Comparison of ENCODE assay signal across 8 cellular contexts in genomic region chr9:33163433-33164137, GRCh38. TPM values are rescaled to one million over a fixed set of nuclear protein-coding genes. Genes with fewer than 3 reads are reported as not detected.
A peak's percentile ranks its signal among the peaks of the same experiment; 100 is the strongest.
DNase-seq lines count a peak whose midpoint lies in the region; ATAC-seq, FAIRE-seq and TF ChIP-seq lines count a peak whose summit lies in the region.

No MANE protein-coding gene starts in this region.

- CTCF ChIA-PET in activated CD4-positive, alpha-beta memory T cell treated with anti-CD3 and anti-CD28 coated beads, Interleukin-2, amount 10 ng/mL, durations not matched to agents 7 days and 5 days (lab: Charles Lee) = no interaction called here

- H3K9me3 Mint-ChIP-seq in activated CD4-positive, alpha-beta memory T cell treated with anti-CD3 and anti-CD28 coated beads, Interleukin-2, amount 10 ng/mL, durations not matched to agents 7 days and 5 days = no peaks in the 10 kb centered on the region
- H3K9me3 Mint-ChIP-seq in immature natural killer cell = no peaks in the 10 kb centered on the region

- H3K36me3 ChIP-seq in spleen = no peaks in the 10 kb centered on the region

- H3K36me3 Mint-ChIP-seq in activated CD4-positive, alpha-beta memory T cell treated with anti-CD3 and anti-CD28 coated beads, Interleukin-2, amount 10 ng/mL, durations not matched to agents 7 days and 5 days (ENCODE audit: low read depth) = peaks cover 26% of the 10 kb centered on the region
- H3K36me3 Mint-ChIP-seq in immature natural killer cell = peaks cover 0 to 3% (median 0%) of the 10 kb centered on the region in 3 donors

- H3K4me3 ChIP-seq in spleen = peak overlapping the region in 7 of 8 donors; percentile 19 to 89 (median 81)

- H3K4me1 Mint-ChIP-seq in activated CD4-positive, alpha-beta memory T cell treated with anti-CD3 and anti-CD28 coated beads, Interleukin-2, amount 10 ng/mL, durations not matched to agents 7 days and 5 days = peaks cover 79% of the 10 kb centered on the region
- H3K4me1 Mint-ChIP-seq in immature natural killer cell = peaks cover 87 to 90% of the 10 kb centered on the region in 2 donors

- ATAC-seq in GM18520 (IDR thresholded peaks at IDR 0.05; ENCODE audit: unreplicated experiment) = no peak

- H3K4me1 ChIP-seq in spleen = peaks cover 68 to 89% (median 86%) of the 10 kb centered on the region in 6 donors

- TF ChIP-seq CTCF in spleen (IDR thresholded peaks at IDR 0.05 in 8 of 11, conservative IDR thresholded peaks at IDR 0.05 in 3 of 11) = no peak

- DNase-seq in GM12892 (ENCODE audit: insufficient read length) (no peak), immature natural killer cell (no peak), spleen (peak; percentile 79), kidney glomerular epithelial cell (lab: John Stamatoyannopoulos, UW) (no peak), activated gamma-delta T cell treated with Interleukin-2 at 50 U/mL for 16 hours (no peak), posterior cingulate gyrus (no peak)
- DNase-seq in activated CD4-positive, alpha-beta memory T cell treated with anti-CD3 and anti-CD28 coated beads, Interleukin-2, amount 10 ng/mL, durations not matched to agents 7 days and 5 days = no peak

- intact Hi-C loops in spleen (cut with DNase I; ENCODE audit: low total_unique reads) = no loop called here
- intact Hi-C loops in posterior cingulate gyrus (cut with DNase I) = no loop called here

- H3K4me3 Mint-ChIP-seq in activated CD4-positive, alpha-beta memory T cell treated with anti-CD3 and anti-CD28 coated beads, Interleukin-2, amount 10 ng/mL, durations not matched to agents 7 days and 5 days = peak overlapping the region; percentile 89
- H3K4me3 Mint-ChIP-seq in immature natural killer cell = peak overlapping the region; percentile 84 to 98 (median 90)

- H3K27me3 ChIP-seq in spleen (replicated peaks in 1 of 7) = no peaks in the 10 kb centered on the region

- peak overlapping the region; percentile 91 for H3K27ac Mint-ChIP-seq in activated CD4-positive, alpha-beta memory T cell treated with anti-CD3 and anti-CD28 coated beads, Interleukin-2, amount 10 ng/mL, durations not matched to agents 7 days and 5 days
- peak overlapping the region; percentile 96 to 99 (median 99) for H3K27ac Mint-ChIP-seq in immature natural killer cell

- POLR2A ChIA-PET in activated CD4-positive, alpha-beta memory T cell treated with anti-CD3 and anti-CD28 coated beads, Interleukin-2, amount 10 ng/mL, durations not matched to agents 7 days and 5 days (lab: Charles Lee) = interaction anchor here (1.1 to 12.5 kb wide), 4 partner anchors 12 to 138 kb away, joined by 3 to 115 read pairs (median 4); partner anchors contain the start of gene DNAJA1

- FAIRE-seq in GM12892 (lab: Jason Lieb, UNC) = peak; percentile 24

- H3K27ac ChIP-seq in spleen = peak overlapping the region; percentile 92 to 99 (median 98)

- TF ChIP-seq POLR2A in GM12892 (IDR thresholded peaks at IDR 0.05; ENCODE audit: low read depth, low read length) (no peak), spleen (IDR thresholded peaks at IDR 0.05) (no peak)

- H3K27me3 Mint-ChIP-seq in activated CD4-positive, alpha-beta memory T cell treated with anti-CD3 and anti-CD28 coated beads, Interleukin-2, amount 10 ng/mL, durations not matched to agents 7 days and 5 days = no peaks in the 10 kb centered on the region
- H3K27me3 Mint-ChIP-seq in immature natural killer cell (ENCODE audit: low read depth in 3 of 3) = peaks cover 21 to 44% (median 42%) of the 10 kb centered on the region in 3 donors

- H3K9me3 ChIP-seq in spleen = no peaks in the 10 kb centered on the region

- 67 to 76% (median 72%) methylated on average over 6 to 8 of the region's 8 CpGs for WGBS in spleen, 5 donors

RNA-seq across cellular contexts. Expression of gene B4GALT1, which starts 3.6 kb away (rescaled TPM):
- polyA plus RNA-seq in GM12892 (2012; ENCODE audit: missing spikeins) = 33.9 TPM
- 10 to 100 TPM; 69.2 to 70.8 TPM for total RNA-seq in activated CD4-positive, alpha-beta memory T cell treated with anti-CD3 and anti-CD28 coated beads, Interleukin-2, amount 10 ng/mL, durations not matched to agents 7 days and 5 days
- polyA plus RNA-seq in immature natural killer cell (10 to 100 TPM; 21.7 to 49.2 (median 44.2) TPM), spleen (10 to 100 TPM; 18.1 to 29.5 (median 25.4) TPM)
- 100 to 1,000 TPM in 2 of 7 donors, 10 to 100 TPM in 5; 75.1 to 111 (median 91.4) TPM for total RNA-seq in spleen
